Comparison of ENCODE assay signal across 1 cellular context in genomic region chr13:70090036-70090723, GRCh38.
TF ChIP-seq lines count a peak whose summit lies in the region.

No MANE protein-coding gene starts in this region.

TF ChIP-seq in GM12878, 131 proteins besides CTCF, POLR2A, EP300 and RAD21:
- peak; percentile 98 for TF ChIP-seq ZNF217 (IDR thresholded peaks at IDR 0.05)
- TF ChIP-seq RUNX3 (IDR thresholded peaks at IDR 0.05; ENCODE audit: low read length) = peak; percentile 32; the same call in 1 of the 2 replicates
- no peak for TF ChIP-seq ZBTB33 (IDR thresholded peaks at IDR 0.05)
- no peak for TF ChIP-seq PBX3 (IDR thresholded peaks at IDR 0.05; ENCODE audit: insufficient replicate concordance, low read depth, low read length)
- TF ChIP-seq ASH2L (IDR thresholded peaks at IDR 0.05; ENCODE audit: borderline replicate concordance, low read depth) = no peak
- TF ChIP-seq NFIC (IDR thresholded peaks at IDR 0.05; ENCODE audit: low read depth, low read length) = peak; percentile 45; the same call in 1 of the 2 replicates
- TF ChIP-seq PKNOX1 (IDR thresholded peaks at IDR 0.05) = peak; percentile 42; the same call in 1 of the 2 replicates
- peak; percentile 90 for TF ChIP-seq MEF2B (IDR thresholded peaks at IDR 0.05; ENCODE audit: partially characterized antibody, poor library complexity, severe bottlenecking)
- TF ChIP-seq JUNB (IDR thresholded peaks at IDR 0.05) = peak; percentile 65
- TF ChIP-seq KDM1A (IDR thresholded peaks at IDR 0.05; ENCODE audit: borderline replicate concordance) = no peak
- peak; percentile 56; the same call in 1 of the 2 replicates for TF ChIP-seq NR2F1 (conservative IDR thresholded peaks at IDR 0.05)
- TF ChIP-seq MEF2A (IDR thresholded peaks at IDR 0.05; ENCODE audit: insufficient read depth, low read depth, low read length) = peak; percentile 84
- no peak for TF ChIP-seq MAX (IDR thresholded peaks at IDR 0.05; ENCODE audit: low read depth, low read length)
TF ChIP-seq in GM12878: peak in this region for 8.
